ENCODE assay signal across 14 cellular contexts in genomic region chr11:80748207-80748606, GRCh38.
DNase-seq lines count a peak whose midpoint lies in the region; TF ChIP-seq lines count a peak whose summit lies in the region.
"Had no signal": no experiment of that assay in that cellular context is flagged by ENCODE, and none has a peak within 500 bp of the region (broad histone marks: within the 10 kb centered on the region; RNA-seq: fewer than 3 reads in every experiment).

No MANE protein-coding gene starts in this region.

- TF ChIP-seq EP300 in suprapubic skin (IDR thresholded peaks at IDR 0.05): no peak

- no peaks in the 10 kb centered on the region for H3K9me3 ChIP-seq in suprapubic skin

- DNase-seq in Ammon's horn (ENCODE audit: low spot score) (peak; percentile 53), NCI-H1694 treated with DMSO at 0.1 percent for 48 hours (lab: John Stamatoyannopoulos, UW) (peak; percentile 13), inferior parietal cortex (ENCODE audit: extremely low spot score) (peak; percentile 27), NCI-H1417 treated with DMSO at 0.1 percent for 48 hours (lab: John Stamatoyannopoulos, UW) (no peak), brain microvascular endothelial cell (no peak), suprapubic skin (ENCODE audit: low spot score in 2 of 2) (no peak)
- DNase-seq: ACHN; C1 segment of cervical spinal cord; Calu3; CD4-positive, alpha-beta T cell; DMS79; H9 had no signal

- no peak for TF ChIP-seq CTCF in VCaP (conservative IDR thresholded peaks at IDR 0.05)
- TF ChIP-seq CTCF in brain microvascular endothelial cell (IDR thresholded peaks at IDR 0.05; ENCODE audit: low read depth, low read length, missing control alignments): no peak
- TF ChIP-seq CTCF in suprapubic skin (IDR thresholded peaks at IDR 0.05): no peak

- H3K27ac ChIP-seq in VCaP (peak overlapping the region; percentile 35), brain microvascular endothelial cell (no peak overlapping the region), suprapubic skin (no peak overlapping the region)

- WGBS in suprapubic skin: 38% methylated on average over 2 of the region's 2 CpGs

- in situ Hi-C loops in brain microvascular endothelial cell (cut with HindIII; ENCODE audit: low pct_ligation_motif_present, low sequenced_read_pairs): no loop called here

- no peak overlapping the region for H3K4me3 ChIP-seq in brain microvascular endothelial cell (ENCODE audit: low read depth, low read length)
- H3K4me3 ChIP-seq in suprapubic skin: no peak overlapping the region
- H3K4me3 ChIP-seq: GM23338 had no signal

- TF ChIP-seq POLR2A in suprapubic skin (IDR thresholded peaks at IDR 0.05): no peak

- H3K27me3 ChIP-seq in brain microvascular endothelial cell (replicated peaks): no peaks in the 10 kb centered on the region
- no peaks in the 10 kb centered on the region for H3K27me3 ChIP-seq in suprapubic skin

- no peaks in the 10 kb centered on the region for H3K4me1 ChIP-seq in suprapubic skin

- H3K36me3 ChIP-seq in brain microvascular endothelial cell (replicated peaks) (no peaks in the 10 kb centered on the region), suprapubic skin (no peaks in the 10 kb centered on the region)

Comparison
In these comparisons a context has a peak if more than half of its experiments do, and no peak if none do; other contexts are left out.
1. DNase-seq: peak in Ammon's horn (single experiment), NCI-H1694 treated with DMSO at 0.1 percent for 48 hours (single experiment) and inferior parietal cortex (single experiment); none in NCI-H1417 treated with DMSO at 0.1 percent for 48 hours (single experiment), brain microvascular endothelial cell (single experiment) and suprapubic skin (0 of 2).